Comparison of ENCODE assay signal across 1 cellular context in genomic region chr13:93226065-93226622, GRCh38.
TF ChIP-seq lines count a peak whose summit lies in the region.

No MANE protein-coding gene starts in this region.

TF ChIP-seq in liver, 16 proteins besides CTCF, POLR2A, EP300 and RAD21 (continued from another document):
- peak; percentile 16 for TF ChIP-seq REST (IDR thresholded peaks at IDR 0.05)
- TF ChIP-seq NR2F2 (IDR thresholded peaks at IDR 0.05) = peak; percentile 55
